38 cellular contexts compared by ENCODE assay signal in the genomic region with DNA sequence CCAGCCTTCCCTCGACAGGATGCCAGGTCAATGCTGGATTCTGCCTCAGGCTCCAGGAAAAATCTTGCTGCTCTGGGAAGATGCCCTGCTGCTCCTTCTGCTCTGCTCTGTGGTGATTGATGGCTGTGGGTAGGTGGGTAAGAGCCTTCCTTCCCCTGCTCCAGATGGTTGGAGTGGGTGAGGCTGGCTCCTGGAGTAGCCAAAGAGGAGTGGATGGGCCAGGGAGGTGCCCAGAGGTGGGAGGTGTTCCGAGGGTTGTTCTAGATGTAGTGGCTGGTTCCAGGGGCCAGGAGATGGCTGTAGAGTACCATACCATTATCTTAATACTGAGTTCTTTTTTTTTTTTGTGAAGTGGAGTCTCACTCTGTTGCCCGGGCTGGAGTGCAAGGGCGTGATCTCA.
"Had no signal": no experiment of that assay in that cellular context is flagged by ENCODE, and none has a peak within 500 bp of the region (broad histone marks: within the 10 kb centered on the region; RNA-seq: fewer than 3 reads in every experiment).

No MANE protein-coding gene starts in this region.

- DNase-seq: activated effector memory CD4-positive, alpha-beta T cell treated with anti-CD3 and anti-CD28 coated beads, Interleukin-2, amount 50 U/mL, for 16 hours; activated effector memory CD4-positive, alpha-beta T cell treated with Interleukin-2 at 50 U/mL for 16 hours; activated gamma-delta T cell; activated gamma-delta T cell treated with Interleukin-2 at 50 U/mL for 16 hours; activated naive CD4-positive, alpha-beta T cell; activated naive CD4-positive, alpha-beta T cell treated with anti-CD3 and anti-CD28 coated beads for 36 hours; activated naive CD4-positive, alpha-beta T cell treated with anti-CD3 and anti-CD28 coated beads, Interleukin-2, amount 10 ng/mL, durations not matched to agents 7 days and 5 days; activated naive CD4-positive, alpha-beta T cell treated with anti-CD3 and anti-CD28 coated beads, Interleukin-2, amount 50 U/mL, for 16 hours; activated naive CD4-positive, alpha-beta T cell treated with Interleukin-2 at 50 U/mL for 16 hours; activated naive CD8-positive, alpha-beta T cell treated with anti-CD3 and anti-CD28 coated beads for 36 hours; activated naive CD8-positive, alpha-beta T cell treated with anti-CD3 and anti-CD28 coated beads, Interleukin-2, amount 10 ng/mL, durations not matched to agents 7 days and 5 days; activated naive CD8-positive, alpha-beta T cell treated with anti-CD3 and anti-CD28 coated beads, Interleukin-2, amount 50 U/mL, for 24 hours; activated T-cell treated with anti-CD3 and anti-CD28 coated beads, Interleukin-2, amount 50 U/mL, for 1 hour; activated T-cell treated with anti-CD3 and anti-CD28 coated beads, Interleukin-2, amount 50 U/mL, for 24 hours; activated T-cell treated with anti-CD3 and anti-CD28 coated beads, Interleukin-2, amount 50 U/mL, for 4 hours; activated T-cell treated with anti-CD3 and anti-CD28 coated beads, Interleukin-2, amount 50 U/mL, for 48 hours; activated T-cell treated with anti-CD3 and anti-CD28 coated beads, Interleukin-2, amount 50 U/mL, for 72 hours; adrenal gland; amniotic stem cell; amygdala; anterior cingulate cortex; aorta; body of pancreas; brain microvascular endothelial cell; caudate nucleus; central memory CD4-positive, alpha-beta T cell; cerebellar nuclear complex had no signal

- H3K9me3 ChIP-seq: adrenal gland, ascending aorta, body of pancreas, breast epithelium had no signal

- H3K27me3 Mint-ChIP-seq: activated naive CD8-positive, alpha-beta T cell treated with anti-CD3 and anti-CD28 coated beads, Interleukin-2, amount 10 ng/mL, durations not matched to agents 7 days and 5 days had no signal

- H3K4me3 ChIP-seq: adrenal gland, ascending aorta, body of pancreas, breast epithelium, cardiac muscle cell had no signal

- H3K27ac Mint-ChIP-seq: activated naive CD4-positive, alpha-beta T cell treated with anti-CD3 and anti-CD28 coated beads for 36 hours; activated naive CD4-positive, alpha-beta T cell treated with anti-CD3 and anti-CD28 coated beads, Interleukin-2, amount 10 ng/mL, durations not matched to agents 7 days and 5 days; activated naive CD4-positive, alpha-beta T cell treated with anti-CD3 and anti-CD28 coated beads, Interleukin-2, amount 50 U/mL, for 24 hours; activated naive CD8-positive, alpha-beta T cell; activated naive CD8-positive, alpha-beta T cell treated with anti-CD3 and anti-CD28 coated beads for 36 hours; activated naive CD8-positive, alpha-beta T cell treated with anti-CD3 and anti-CD28 coated beads, Interleukin-2, amount 10 ng/mL, durations not matched to agents 7 days and 5 days; activated naive CD8-positive, alpha-beta T cell treated with anti-CD3 and anti-CD28 coated beads, Interleukin-2, amount 50 U/mL, for 24 hours; activated T-cell treated with anti-CD3 and anti-CD28 coated beads, Interleukin-2, amount 50 U/mL, for 24 hours; activated T-cell treated with anti-CD3 and anti-CD28 coated beads, Interleukin-2, amount 50 U/mL, for 72 hours; activated T-helper 1 cell treated with anti-CD3 and anti-CD28 coated beads, Interleukin-12 subunit alpha, Interleukin-12 subunit beta, Interleukin-2, Interleukin-4 antibody, amounts not matched to agents 30 ng/mL and 10 ng/mL and 1 ng/mL, durations not matched to agents 14 hours and 24 hours and 36 hours; activated T-helper 17 cell treated with anti-CD3 and anti-CD28 coated beads, Interleukin-2, amount 50 U/mL, for 72 hours; activated T-helper 2 cell treated with anti-CD3 and anti-CD28 coated beads, Interferon-gamma antibody, Interleukin-2, Interleukin-4, amounts not matched to agents 10 μg/mL and 5 μg/mL and 100 μg/mL, durations not matched to agents 14 hours and 24 hours and 36 hours had no signal

- H3K4me3 Mint-ChIP-seq: activated naive CD4-positive, alpha-beta T cell treated with anti-CD3 and anti-CD28 coated beads for 36 hours; activated naive CD4-positive, alpha-beta T cell treated with anti-CD3 and anti-CD28 coated beads, Interleukin-2, amount 10 ng/mL, durations not matched to agents 7 days and 5 days; activated naive CD4-positive, alpha-beta T cell treated with anti-CD3 and anti-CD28 coated beads, Interleukin-2, amount 50 U/mL, for 24 hours; activated naive CD8-positive, alpha-beta T cell; activated naive CD8-positive, alpha-beta T cell treated with anti-CD3 and anti-CD28 coated beads for 36 hours; activated naive CD8-positive, alpha-beta T cell treated with anti-CD3 and anti-CD28 coated beads, Interleukin-2, amount 10 ng/mL, durations not matched to agents 7 days and 5 days; activated naive CD8-positive, alpha-beta T cell treated with anti-CD3 and anti-CD28 coated beads, Interleukin-2, amount 50 U/mL, for 24 hours; activated T-cell treated with anti-CD3 and anti-CD28 coated beads, Interleukin-2, amount 50 U/mL, for 24 hours; activated T-cell treated with anti-CD3 and anti-CD28 coated beads, Interleukin-2, amount 50 U/mL, for 4 hours; activated T-cell treated with anti-CD3 and anti-CD28 coated beads, Interleukin-2, amount 50 U/mL, for 72 hours; activated T-helper 1 cell treated with anti-CD3 and anti-CD28 coated beads, Interleukin-12 subunit alpha, Interleukin-12 subunit beta, Interleukin-2, Interleukin-4 antibody, amounts not matched to agents 30 ng/mL and 10 ng/mL and 1 ng/mL, durations not matched to agents 14 hours and 24 hours and 36 hours; activated T-helper 17 cell treated with anti-CD3 and anti-CD28 coated beads, Interleukin-2, amount 50 U/mL, for 72 hours; brain; central memory CD8-positive, alpha-beta T cell had no signal

- H3K4me1 ChIP-seq: adrenal gland, ascending aorta, body of pancreas, breast epithelium had no signal

- H3K9me3 Mint-ChIP-seq: activated naive CD4-positive, alpha-beta T cell treated with anti-CD3 and anti-CD28 coated beads for 36 hours; activated naive CD4-positive, alpha-beta T cell treated with anti-CD3 and anti-CD28 coated beads, Interleukin-2, amount 10 ng/mL, durations not matched to agents 7 days and 5 days; activated naive CD4-positive, alpha-beta T cell treated with anti-CD3 and anti-CD28 coated beads, Interleukin-2, amount 50 U/mL, for 24 hours; activated naive CD4-positive, alpha-beta T cell treated with anti-CD3 and anti-CD28 coated beads, Interleukin-2, amount 50 U/mL, for 72 hours; activated naive CD8-positive, alpha-beta T cell treated with anti-CD3 and anti-CD28 coated beads for 36 hours; activated naive CD8-positive, alpha-beta T cell treated with anti-CD3 and anti-CD28 coated beads, Interleukin-2, amount 10 ng/mL, durations not matched to agents 7 days and 5 days; activated naive CD8-positive, alpha-beta T cell treated with anti-CD3 and anti-CD28 coated beads, Interleukin-2, amount 50 U/mL, for 24 hours; activated T-cell treated with anti-CD3 and anti-CD28 coated beads, Interleukin-2, amount 50 U/mL, for 24 hours; activated T-cell treated with anti-CD3 and anti-CD28 coated beads, Interleukin-2, amount 50 U/mL, for 4 hours; activated T-cell treated with anti-CD3 and anti-CD28 coated beads, Interleukin-2, amount 50 U/mL, for 72 hours; activated T-helper 1 cell treated with anti-CD3 and anti-CD28 coated beads, Interleukin-12 subunit alpha, Interleukin-12 subunit beta, Interleukin-2, Interleukin-4 antibody, amounts not matched to agents 30 ng/mL and 10 ng/mL and 1 ng/mL, durations not matched to agents 14 hours and 24 hours and 36 hours; activated T-helper 17 cell treated with anti-CD3 and anti-CD28 coated beads, Interleukin-2, amount 50 U/mL, for 72 hours; activated T-helper 2 cell treated with anti-CD3 and anti-CD28 coated beads, Interferon-gamma antibody, Interleukin-2, Interleukin-4, amounts not matched to agents 10 μg/mL and 5 μg/mL and 100 μg/mL, durations not matched to agents 14 hours and 24 hours and 36 hours; brain; central memory CD8-positive, alpha-beta T cell had no signal

- H3K36me3 ChIP-seq: adrenal gland, ascending aorta, brain microvascular endothelial cell, breast epithelium, cardiac muscle cell had no signal

- H3K27ac ChIP-seq: adrenal gland, ascending aorta, body of pancreas, brain microvascular endothelial cell, breast epithelium, cardiac muscle cell had no signal

- H3K36me3 Mint-ChIP-seq: activated naive CD4-positive, alpha-beta T cell treated with anti-CD3 and anti-CD28 coated beads, Interleukin-2, amount 10 ng/mL, durations not matched to agents 7 days and 5 days; activated naive CD4-positive, alpha-beta T cell treated with anti-CD3 and anti-CD28 coated beads, Interleukin-2, amount 50 U/mL, for 24 hours; activated naive CD4-positive, alpha-beta T cell treated with anti-CD3 and anti-CD28 coated beads, Interleukin-2, amount 50 U/mL, for 72 hours; activated naive CD8-positive, alpha-beta T cell; activated naive CD8-positive, alpha-beta T cell treated with anti-CD3 and anti-CD28 coated beads for 36 hours; activated naive CD8-positive, alpha-beta T cell treated with anti-CD3 and anti-CD28 coated beads, Interleukin-2, amount 10 ng/mL, durations not matched to agents 7 days and 5 days; brain had no signal

- H3K27me3 ChIP-seq: adrenal gland, ascending aorta, body of pancreas, brain microvascular endothelial cell, breast epithelium, cardiac muscle cell had no signal

- H3K4me1 Mint-ChIP-seq: activated naive CD4-positive, alpha-beta T cell treated with anti-CD3 and anti-CD28 coated beads, Interleukin-2, amount 10 ng/mL, durations not matched to agents 7 days and 5 days; activated naive CD4-positive, alpha-beta T cell treated with anti-CD3 and anti-CD28 coated beads, Interleukin-2, amount 50 U/mL, for 24 hours; activated naive CD8-positive, alpha-beta T cell treated with anti-CD3 and anti-CD28 coated beads for 36 hours; activated naive CD8-positive, alpha-beta T cell treated with anti-CD3 and anti-CD28 coated beads, Interleukin-2, amount 10 ng/mL, durations not matched to agents 7 days and 5 days; activated naive CD8-positive, alpha-beta T cell treated with anti-CD3 and anti-CD28 coated beads, Interleukin-2, amount 50 U/mL, for 24 hours; central memory CD8-positive, alpha-beta T cell had no signal
